19 cellular contexts compared by ENCODE assay signal in the genomic region with DNA sequence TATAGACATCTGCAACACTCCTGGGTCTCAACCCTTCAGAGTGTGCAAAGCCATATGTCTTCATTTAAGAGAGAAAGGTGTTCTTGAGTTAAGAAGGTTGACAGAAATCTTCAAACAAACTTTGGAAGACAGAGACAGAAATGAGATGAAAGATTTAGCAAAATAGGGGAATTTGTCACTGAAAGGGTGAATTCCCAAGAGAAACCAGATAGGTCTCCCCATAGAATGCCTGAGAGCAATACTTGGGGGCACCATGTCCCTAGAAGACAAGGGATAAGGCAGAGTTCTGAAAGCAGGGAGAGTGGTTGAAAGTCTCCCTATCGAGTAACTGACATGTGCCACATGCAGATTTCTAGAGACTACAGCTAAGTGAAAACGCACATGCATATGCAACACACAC. TPM values are rescaled to one million over a fixed set of nuclear protein-coding genes. Genes with fewer than 3 reads are reported as not detected.
DNase-seq lines count a peak whose midpoint lies in the region; ATAC-seq, FAIRE-seq and TF ChIP-seq lines count a peak whose summit lies in the region.
"Had no signal": no experiment of that assay in that cellular context is flagged by ENCODE, and none has a peak within 500 bp of the region (broad histone marks: within the 10 kb centered on the region; RNA-seq: fewer than 3 reads in every experiment).

No MANE protein-coding gene starts in this region.

- TF ChIP-seq POLR2A in GM18505 (IDR thresholded peaks at IDR 0.05; ENCODE audit: borderline replicate concordance, extremely low read depth, insufficient read depth, insufficient read length) (no peak), GM12878 (IDR thresholded peaks at IDR 0.05; ENCODE audit: low read depth, low read length) (no peak)

- H3K9ac ChIP-seq in GM12878 (ENCODE audit: control insufficient read depth, insufficient read depth, low read length) = no peak overlapping the region; the same call in 1 of the 2 replicates

- H2AFZ ChIP-seq in GM12878 (ENCODE audit: control insufficient read depth, low read depth, low read length) = peak overlapping the region; percentile 40
- H2AFZ ChIP-seq: hepatocyte had no signal

- no peaks in the 10 kb centered on the region for H3K9me3 ChIP-seq in GM12878 (replicated peaks; ENCODE audit: control insufficient read depth, insufficient read depth, low read length)
- H3K9me3 ChIP-seq: esophagus squamous epithelium had no signal

- BruUV-seq in GM12878 (replicated peaks; lab: Mats Ljungman, UMichigan) = no TSS peak

- POLR2A ChIA-PET in GM12878 (lab: Charles Lee) = no interaction called here

- H3K27me3 ChIP-seq in GM12878 (replicated peaks in 1 of 2; ENCODE audit: control insufficient read depth in 2 of 2, insufficient read depth in 2 of 2, low read length in 1 of 2) = no peaks in the 10 kb centered on the region
- H3K27me3 ChIP-seq: esophagus squamous epithelium, hepatocyte had no signal

- no peak for TF ChIP-seq RAD21 in GM12878 (IDR thresholded peaks at IDR 0.05; ENCODE audit: insufficient read depth, low read depth, low read length)

- no peaks in the 10 kb centered on the region for H3K9me3 Mint-ChIP-seq in activated naive CD4-positive, alpha-beta T cell treated with anti-CD3 and anti-CD28 coated beads, Interleukin-2, amount 50 U/mL, for 72 hours

- H3K36me3 ChIP-seq in GM12878 (ENCODE audit: control insufficient read depth in 2 of 2, insufficient read depth in 2 of 2, low read length in 1 of 2) = no peaks in the 10 kb centered on the region
- H3K36me3 ChIP-seq: esophagus squamous epithelium had no signal

- H3K79me2 ChIP-seq in GM12878 (ENCODE audit: control insufficient read depth, insufficient read depth, low read length) = peaks cover 3% of the 10 kb centered on the region

- in situ Hi-C loops in GM12878 (cut with MboI) = no loop called here

- DNase-seq in GM12878 (ENCODE audit: low read depth, low spot score) = no peak
- no peak for DNase-seq in NCI-H1930 (lab: John Stamatoyannopoulos, UW)
- no peak for DNase-seq in activated naive CD4-positive, alpha-beta T cell treated with anti-CD3 and anti-CD28 coated beads, Interleukin-2, amount 50 U/mL, for 72 hours (ENCODE audit: low spot score in 2 of 2)
- DNase-seq in NCI-H774 (lab: John Stamatoyannopoulos, UW) = no peak
- DNase-seq: activated CD4-positive, alpha-beta T cell treated with anti-CD3 and anti-CD28 coated beads for 1 hour; activated T-cell treated with anti-CD3 and anti-CD28 coated beads, Interleukin-2, amount 50 U/mL, for 72 hours; amygdala; DMS79 treated with DMSO at 0.1 percent for 48 hours; esophagus squamous epithelium; left ventricle myocardium superior; OCI-M1; T-helper 1 cell had no signal

- RAD21 ChIA-PET in GM12878 (lab: Charles Lee; ENCODE audit: unreplicated experiment) = interaction anchor here (2.7 kb wide), 1 partner anchor 11 kb away, joined by 12 read pairs; no protein-coding TSS in a partner anchor

- peak overlapping the region; percentile 55 for H3K27ac ChIP-seq in GM12878 (ENCODE audit: control insufficient read depth, insufficient read depth)
- H3K27ac ChIP-seq: esophagus squamous epithelium, hepatocyte had no signal

- no peak overlapping the region for H3K27ac Mint-ChIP-seq in activated naive CD4-positive, alpha-beta T cell treated with anti-CD3 and anti-CD28 coated beads, Interleukin-2, amount 50 U/mL, for 72 hours
- H3K27ac Mint-ChIP-seq: nephron had no signal

- CTCF ChIA-PET in GM12878 (lab: Yijun Ruan, JAX) = interaction anchor here (1.8 kb wide), 1 partner anchor 10 kb away, joined by 9 read pairs; no protein-coding TSS in a partner anchor

- H3K4me2 ChIP-seq in GM12878 (ENCODE audit: control insufficient read depth, insufficient read depth) = peak overlapping the region; percentile 11
- H3K4me2 ChIP-seq: hepatocyte had no signal

- FAIRE-seq in GM12878 (lab: Jason Lieb, UNC) = no peak
- FAIRE-seq: colon had no signal

- ATAC-seq in GM18505 (IDR thresholded peaks at IDR 0.05; ENCODE audit: unreplicated experiment) (peak; percentile 37), GM21528 (IDR thresholded peaks at IDR 0.05; ENCODE audit: low FRiP score, unreplicated experiment) (peak; percentile 33), HG03280 (IDR thresholded peaks at IDR 0.05; ENCODE audit: unreplicated experiment) (peak; percentile 49), GM12878 (peak; percentile 66), GM19397 (IDR thresholded peaks at IDR 0.05; ENCODE audit: unreplicated experiment) (no peak)
- ATAC-seq in activated naive CD4-positive, alpha-beta T cell treated with anti-CD3 and anti-CD28 coated beads, Interleukin-2, amount 50 U/mL, for 72 hours = no peak
- ATAC-seq: activated T-cell treated with anti-CD3 and anti-CD28 coated beads, Interleukin-2, amount 50 U/mL, for 72 hours; left ventricle myocardium superior had no signal

- H3K36me3 Mint-ChIP-seq in activated naive CD4-positive, alpha-beta T cell treated with anti-CD3 and anti-CD28 coated beads, Interleukin-2, amount 50 U/mL, for 72 hours = peaks cover 0 to 4% of the 10 kb centered on the region in 2 donors

- intact Hi-C loops in GM12878 (cut with micrococcal nuclease; ENCODE audit: unreplicated experiment) = no loop called here

- H3K4me1 ChIP-seq in GM12878 (ENCODE audit: control insufficient read depth, insufficient read depth, low read length) = peaks cover 16% of the 10 kb centered on the region
- H3K4me1 ChIP-seq: esophagus squamous epithelium had no signal

- SMC1A ChIA-PET in GM12878 (lab: Charles Lee; ENCODE audit: uncharacterized antibody, unreplicated experiment) = no interaction called here

- H4K20me1 ChIP-seq in GM12878 (ENCODE audit: control insufficient read depth, insufficient read depth) = no peaks in the 10 kb centered on the region

- TF ChIP-seq EP300 in GM12878 (IDR thresholded peaks at IDR 0.05; ENCODE audit: borderline replicate concordance in 1 of 2, control insufficient read depth in 1 of 2, low read depth in 2 of 2, low read length in 2 of 2) = no peak

- whole genome bisulfite sequencing in GM12878 (ENCODE audit: insufficient coverage, insufficient replicate concordance, low lambda C conversion rate, missing lambda C conversion rate) = 8% methylated on average over 2 of the region's 2 CpGs

- no peak for TF ChIP-seq CTCF in GM12878 (IDR thresholded peaks at IDR 0.05 in 2 of 3, conservative IDR thresholded peaks at IDR 0.05 in 1 of 3; ENCODE audit: control insufficient read depth in 2 of 3, extremely low read depth in 1 of 3, insufficient read depth in 1 of 3, low read depth in 3 of 3, low read length in 3 of 3)

- no peak overlapping the region for H3K4me3 ChIP-seq in GM12878
- H3K4me3 ChIP-seq: esophagus squamous epithelium, hepatocyte had no signal

TF ChIP-seq in GM12878, 131 proteins besides CTCF, POLR2A, EP300 and RAD21:
- TF ChIP-seq MYB (IDR thresholded peaks at IDR 0.05; ENCODE audit: borderline replicate concordance, low read depth, low read length) = no peak
- TF ChIP-seq MEF2B (IDR thresholded peaks at IDR 0.05; ENCODE audit: partially characterized antibody, poor library complexity, severe bottlenecking) = peak; percentile 37

RNA-seq across cellular contexts. Expression of a gene that starts 50.0 kb away (rescaled TPM):
- total RNA-seq in GM12878 (2013; cell fraction: nucleolus; rRNA removed) = 17.5 and 22.9 TPM in 2 replicates
- total RNA-seq in GM12878 (2014; rRNA removed) (5.6 and 6.9 TPM in 2 replicates), GM12878 (2014; rRNA removed; fragmentation: Illumina TruSeq; extraction: Trizol) (9.2 and 9.5 TPM in 2 replicates), GM12878 (2021) (7.6 and 9.2 TPM in 2 replicates)
- polyA plus RNA-seq in GM12878 (2011; ENCODE audit: low read depth) = 5.0 TPM
- polyA plus RNA-seq in GM12878 (2011; rRNA removed) (8.4 and 13.9 TPM in 2 replicates), GM12878 (2014; fragmentation: Illumina TruSeq; extraction: Trizol) (9.7 and 10.6 TPM in 2 replicates), GM12878 (2014; fragmentation: Nextera tagmentation; extraction: Ambion mirVana) (1 to 10 TPM; 2.6 to 3.3 TPM), GM12878 (2014; rRNA removed) (11.5 and 11.8 TPM in 2 replicates), GM12878 (2016; fragmentation: Nextera tagmentation; extraction: Ambion mirVana) (10 to 100 TPM; 13.0 to 14.3 TPM)
- polyA plus RNA-seq in GM12878 (2011; cell fraction: cytosol; rRNA removed) = 3.1 and 3.7 TPM in 2 replicates
- 1.5 and 2.2 TPM in 2 replicates for polyA plus RNA-seq in GM12878 (2011; cell fraction: nucleus; rRNA removed)
- polyA plus RNA-seq in GM12878 (2012) = 8.8 and 10.6 TPM in 2 replicates
- 2.8 and 3.2 TPM in 2 replicates for polyA minus RNA-seq in GM12878 (2011; rRNA and poly(A)+ RNA removed)
- 3.3 and 6.9 TPM in 2 replicates for polyA minus RNA-seq in GM12878 (2011; cell fraction: cytosol; rRNA and poly(A)+ RNA removed)
- polyA minus RNA-seq in GM12878 (2011; cell fraction: nucleus; rRNA and poly(A)+ RNA removed) = 4.8 and 8.1 TPM in 2 replicates
- total RNA-seq in activated naive CD4-positive, alpha-beta T cell treated with anti-CD3 and anti-CD28 coated beads, Interleukin-2, amount 50 U/mL, for 72 hours = 1 to 10 TPM; 1.8 to 7.6 TPM

Comparison
In these comparisons a context has a peak if more than half of its experiments do, and no peak if none do; other contexts are left out.
1. ATAC-seq: peak in GM18505 (single experiment), GM21528 (single experiment), HG03280 (single experiment) and GM12878 (single experiment); none in activated naive CD4-positive, alpha-beta T cell treated with anti-CD3 and anti-CD28 coated beads, Interleukin-2, amount 50 U/mL, for 72 hours (0 of 2) and GM19397 (single experiment).